Comparison of ENCODE assay signal across 9 cellular contexts in genomic region chr19:14435320-14436050, GRCh38. TPM values are rescaled to one million over a fixed set of nuclear protein-coding genes. Genes with fewer than 3 reads are reported as not detected.
DNase-seq lines count a peak whose midpoint lies in the region; ATAC-seq and TF ChIP-seq lines count a peak whose summit lies in the region.
"Had no signal": no experiment of that assay in that cellular context is flagged by ENCODE, and none has a peak within 500 bp of the region (broad histone marks: within the 10 kb centered on the region; RNA-seq: fewer than 3 reads in every experiment).

No MANE protein-coding gene starts in this region.

- peak overlapping the region; percentile 28 for H3K27ac Mint-ChIP-seq in dendritic cell treated with granulocyte-macrophage colony-stimulating factor and Interleukin-4, amounts not matched to agents 40 ng/mL and 50 ng/mL, for 4 days
- H3K27ac Mint-ChIP-seq in natural killer cell treated with Interleukin-12 subunit alpha and Interleukin-12 subunit beta and Interleukin-15 and Interleukin-18, amount 100 ng/mL, for 72 hours: peak overlapping the region; percentile 83 to 100

- TF ChIP-seq CTCF in Loucy (conservative IDR thresholded peaks at IDR 0.05; ENCODE audit: low read length): no peak

- H3F3A ChIP-seq in Loucy (ENCODE audit: low read depth): no peaks in the 10 kb centered on the region

- DNase-seq in natural killer cell treated with Interleukin-12 subunit alpha and Interleukin-12 subunit beta and Interleukin-15 and Interleukin-18, amount 100 ng/mL, for 72 hours (ENCODE audit: low spot score): no peak
- DNase-seq in dermis blood vessel endothelial cell (no peak), NCI-H2227 (lab: John Stamatoyannopoulos, UW; ENCODE audit: unreplicated experiment) (no peak), posterior vena cava (ENCODE audit: low spot score) (no peak), SHP77 treated with DMSO at 0.1 percent for 48 hours (lab: John Stamatoyannopoulos, UW) (no peak)
- DNase-seq: NCI-H446 had no signal

- H3K27me3 Mint-ChIP-seq in dendritic cell treated with granulocyte-macrophage colony-stimulating factor and Interleukin-4, amounts not matched to agents 40 ng/mL and 50 ng/mL, for 4 days: peaks cover 20% of the 10 kb centered on the region
- H3K27me3 Mint-ChIP-seq in natural killer cell treated with Interleukin-12 subunit alpha and Interleukin-12 subunit beta and Interleukin-15 and Interleukin-18, amount 100 ng/mL, for 72 hours: no peaks in the 10 kb centered on the region

- no peaks in the 10 kb centered on the region for H3K9me2 ChIP-seq in Loucy (replicated peaks; ENCODE audit: low read depth, low read length)

- peak overlapping the region; percentile 33 for H3K4me3 Mint-ChIP-seq in dendritic cell treated with granulocyte-macrophage colony-stimulating factor and Interleukin-4, amounts not matched to agents 40 ng/mL and 50 ng/mL, for 4 days
- H3K4me3 Mint-ChIP-seq in natural killer cell treated with Interleukin-12 subunit alpha and Interleukin-12 subunit beta and Interleukin-15 and Interleukin-18, amount 100 ng/mL, for 72 hours: peak overlapping the region; percentile 85

- no peak for ATAC-seq in natural killer cell treated with Interleukin-12 subunit alpha and Interleukin-12 subunit beta and Interleukin-15 and Interleukin-18, amount 100 ng/mL, for 72 hours

- no peaks in the 10 kb centered on the region for H3K9me3 ChIP-seq in Loucy (ENCODE audit: insufficient read depth, low read depth, low read length)

- H3K36me3 ChIP-seq in ACC112 (ENCODE audit: insufficient read depth, low read length) (no peaks in the 10 kb centered on the region), Loucy (ENCODE audit: insufficient read depth, low read length) (no peaks in the 10 kb centered on the region)

- no peak overlapping the region for H3K9ac ChIP-seq in Loucy (ENCODE audit: low read depth, low read length, poor library complexity, severe bottlenecking)

- H3K9me3 Mint-ChIP-seq in dendritic cell treated with granulocyte-macrophage colony-stimulating factor and Interleukin-4, amounts not matched to agents 40 ng/mL and 50 ng/mL, for 4 days: no peaks in the 10 kb centered on the region
- H3K9me3 Mint-ChIP-seq in natural killer cell treated with Interleukin-12 subunit alpha and Interleukin-12 subunit beta and Interleukin-15 and Interleukin-18, amount 100 ng/mL, for 72 hours: no peaks in the 10 kb centered on the region

- H3K79me2 ChIP-seq in ACC112 (ENCODE audit: control insufficient read depth, insufficient read depth, low read length, unreplicated experiment) (peaks cover 36% of the 10 kb centered on the region), Loucy (ENCODE audit: insufficient read depth, low read length) (peaks cover 69% of the 10 kb centered on the region)

- H3K27ac ChIP-seq in ACC112 (ENCODE audit: low read depth, low read length): no peak overlapping the region; the same call in 1 of the 2 replicates

- H3K4me1 ChIP-seq in ACC112 (ENCODE audit: control insufficient read depth, insufficient read depth, low read length, unreplicated experiment) (peaks cover 9% of the 10 kb centered on the region), Loucy (ENCODE audit: insufficient read depth, low read length, poor library complexity, severe bottlenecking) (peaks cover 41% of the 10 kb centered on the region)

- peaks cover 22% of the 10 kb centered on the region for H4K20me1 ChIP-seq in Loucy (ENCODE audit: insufficient read depth, low read length, poor library complexity, severe bottlenecking)

- H3K4me2 ChIP-seq in Loucy (ENCODE audit: low read depth, low read length, poor library complexity, severe bottlenecking): peak overlapping the region; percentile 96

- no peaks in the 10 kb centered on the region for H3K27me3 ChIP-seq in ACC112 (ENCODE audit: insufficient read depth, low read length)
- H3K27me3 ChIP-seq in Loucy (ENCODE audit: insufficient read depth, low read length, poor library complexity, severe bottlenecking): no peaks in the 10 kb centered on the region

- intact Hi-C loops in dendritic cell treated with granulocyte-macrophage colony-stimulating factor and Interleukin-4, amounts not matched to agents 40 ng/mL and 50 ng/mL, for 4 days (cut with micrococcal nuclease): no loop called here
- intact Hi-C loops in posterior vena cava (cut with DNase I): no loop called here

- H3K4me3 ChIP-seq in ACC112 (ENCODE audit: low read depth, low read length) (peak overlapping the region; percentile 84; the same call in 1 of the 2 replicates), Loucy (ENCODE audit: low read length, poor library complexity, severe bottlenecking) (peak overlapping the region; percentile 93)

- H2AFZ ChIP-seq in ACC112 (ENCODE audit: low read length, unreplicated experiment): no peak overlapping the region
- H2AFZ ChIP-seq in Loucy (ENCODE audit: low read length): no peak overlapping the region

- peaks cover 29% of the 10 kb centered on the region for H3K36me3 Mint-ChIP-seq in dendritic cell treated with granulocyte-macrophage colony-stimulating factor and Interleukin-4, amounts not matched to agents 40 ng/mL and 50 ng/mL, for 4 days (ENCODE audit: low read depth)
- H3K36me3 Mint-ChIP-seq in natural killer cell treated with Interleukin-12 subunit alpha and Interleukin-12 subunit beta and Interleukin-15 and Interleukin-18, amount 100 ng/mL, for 72 hours: no peaks in the 10 kb centered on the region

- H3K4me1 Mint-ChIP-seq in dendritic cell treated with granulocyte-macrophage colony-stimulating factor and Interleukin-4, amounts not matched to agents 40 ng/mL and 50 ng/mL, for 4 days (ENCODE audit: low read depth): peaks cover 62% of the 10 kb centered on the region
- peaks cover 38 to 43% of the 10 kb centered on the region in 2 donors for H3K4me1 Mint-ChIP-seq in natural killer cell treated with Interleukin-12 subunit alpha and Interleukin-12 subunit beta and Interleukin-15 and Interleukin-18, amount 100 ng/mL, for 72 hours (ENCODE audit: low read depth in 2 of 2)

RNA-seq across cellular contexts. Expression of gene PKN1, which starts 2.4 kb away (rescaled TPM):
- 100 to 1,000 TPM; 140 to 160 TPM for total RNA-seq in natural killer cell treated with Interleukin-12 subunit alpha and Interleukin-12 subunit beta and Interleukin-15 and Interleukin-18, amount 100 ng/mL, for 72 hours
- 282 and 439 TPM in 2 replicates for total RNA-seq in dermis blood vessel endothelial cell
- 100 to 1,000 TPM; 135 to 173 TPM for total RNA-seq in posterior vena cava

RNA-seq across cellular contexts. Expression of gene DDX39A, which starts 16.3 kb away (rescaled TPM):
- 100 to 1,000 TPM; 225 to 449 TPM for total RNA-seq in natural killer cell treated with Interleukin-12 subunit alpha and Interleukin-12 subunit beta and Interleukin-15 and Interleukin-18, amount 100 ng/mL, for 72 hours
- total RNA-seq in dermis blood vessel endothelial cell (104 and 123 TPM in 2 replicates), posterior vena cava (10 to 100 TPM; 37.4 to 38.7 TPM)

RNA-seq across cellular contexts. Expression of gene PTGER1, which starts 39.7 kb away (rescaled TPM):
- total RNA-seq in natural killer cell treated with Interleukin-12 subunit alpha and Interleukin-12 subunit beta and Interleukin-15 and Interleukin-18, amount 100 ng/mL, for 72 hours: under 1 TPM; 0.31 to 0.67 TPM
- 0.17 and 0.42 TPM in 2 replicates for total RNA-seq in dermis blood vessel endothelial cell
- 1 to 10 TPM in 1 of 2 donors, under 1 TPM in 1; 0.95 to 1.6 TPM for total RNA-seq in posterior vena cava

RNA-seq across cellular contexts. Expression of gene ADGRE5, which starts 54.2 kb away (rescaled TPM):
- total RNA-seq in natural killer cell treated with Interleukin-12 subunit alpha and Interleukin-12 subunit beta and Interleukin-15 and Interleukin-18, amount 100 ng/mL, for 72 hours: 100 to 1,000 TPM; 348 to 798 TPM
- total RNA-seq in dermis blood vessel endothelial cell (5.3 and 12.7 TPM in 2 replicates), posterior vena cava (100 to 1,000 TPM; 195 to 306 TPM)
